ENCODE assay signal across 28 cellular contexts in genomic region chr10:88555190-88555894, GRCh38. TPM values are rescaled to one million over a fixed set of nuclear protein-coding genes. Genes with fewer than 3 reads are reported as not detected.
DNase-seq lines count a peak whose midpoint lies in the region; ATAC-seq, FAIRE-seq and TF ChIP-seq lines count a peak whose summit lies in the region.
"Had no signal": no experiment of that assay in that cellular context is flagged by ENCODE, and none has a peak within 500 bp of the region (broad histone marks: within the 10 kb centered on the region; RNA-seq: fewer than 3 reads in every experiment).

No MANE protein-coding gene starts in this region.

- no peak for TF ChIP-seq CTCF in MCF 10A (IDR thresholded peaks at IDR 0.05; ENCODE audit: unreplicated experiment)
- TF ChIP-seq CTCF in mammary epithelial cell (conservative IDR thresholded peaks at IDR 0.05 in 1 of 2, IDR thresholded peaks at IDR 0.05 in 1 of 2; ENCODE audit: extremely low read depth in 1 of 2, insufficient read depth in 1 of 2, low read depth in 1 of 2, low read length in 2 of 2), result no peak
- no peak for TF ChIP-seq CTCF in bronchial epithelial cell (IDR thresholded peaks at IDR 0.05; ENCODE audit: insufficient read depth, low read length, severe bottlenecking)

- 84% methylated on average over 7 of the region's 7 CpGs for WGBS in mammary epithelial cell (ENCODE audit: low coverage, missing lambda C conversion rate)
- no CpG with 5 or more reads among the region's 7 CpGs for WGBS in trophoblast cell (ENCODE audit: extremely low coverage, insufficient coverage, insufficient read length)

- ATAC-seq in GM19324 (IDR thresholded peaks at IDR 0.05; ENCODE audit: low FRiP score, unreplicated experiment) (no peak), HG02973 (IDR thresholded peaks at IDR 0.05; ENCODE audit: unreplicated experiment) (no peak)
- ATAC-seq: activated CD8-positive, alpha-beta memory T cell treated with anti-CD3 and anti-CD28 coated beads, Interleukin-2, amount 10 ng/mL, durations not matched to agents 7 days and 5 days; activated T-helper 17 cell treated with anti-CD3 and anti-CD28 coated beads, Interleukin-2, amount 50 U/mL, for 72 hours; body of pancreas; foreskin keratinocyte; stimulated activated naive CD8-positive, alpha-beta T cell treated with anti-CD3 and anti-CD28 coated beads, Interleukin-15, amount 100 ng/mL, for 72 hours had no signal

- H4K8ac ChIP-seq in trophoblast cell (ENCODE audit: low read depth, low read length), result no peak overlapping the region

- no peak overlapping the region for H2BK120ac ChIP-seq in trophoblast cell (ENCODE audit: insufficient read depth, low read length, poor library complexity)

- no peak overlapping the region for H3K23ac ChIP-seq in trophoblast cell (ENCODE audit: low read length)

- H3K4ac ChIP-seq in trophoblast cell (ENCODE audit: low read depth, low read length), result no peak overlapping the region

- H3K18ac ChIP-seq in trophoblast cell (ENCODE audit: low read length), result no peak overlapping the region

- dilution Hi-C loops in mammary epithelial cell (cut with HindIII; ENCODE audit: low sequenced_read_pairs), result no loop called here

- H3K4me2 ChIP-seq in mammary epithelial cell (ENCODE audit: insufficient read depth, low read depth, low read length) (no peak overlapping the region), trophoblast cell (ENCODE audit: low read length) (no peak overlapping the region)
- H3K4me2 ChIP-seq: PC-9 had no signal

- H3K79me2 ChIP-seq in mammary epithelial cell (ENCODE audit: insufficient read depth, low read length) (no peaks in the 10 kb centered on the region), trophoblast cell (ENCODE audit: control insufficient read depth, insufficient read depth, low read length, poor library complexity) (no peaks in the 10 kb centered on the region)

- H3K27me3 ChIP-seq in mammary epithelial cell (ENCODE audit: insufficient read depth, low read length), result no peaks in the 10 kb centered on the region
- no peaks in the 10 kb centered on the region for H3K27me3 ChIP-seq in bronchial epithelial cell (ENCODE audit: control insufficient read depth, insufficient read depth, low read length)
- H3K27me3 ChIP-seq in trophoblast cell (ENCODE audit: insufficient read depth, low read length), result no peaks in the 10 kb centered on the region
- H3K27me3 ChIP-seq: body of pancreas, foreskin keratinocyte had no signal

- no peaks in the 10 kb centered on the region for H3K79me1 ChIP-seq in trophoblast cell (ENCODE audit: low read length)

- no peak overlapping the region for H3K27ac ChIP-seq in mammary epithelial cell (ENCODE audit: insufficient read depth, low read depth, low read length)
- H3K27ac ChIP-seq in trophoblast cell (ENCODE audit: low read depth, low read length), result no peak overlapping the region
- H3K27ac ChIP-seq: body of pancreas, coronary artery, foreskin keratinocyte, PC-9 had no signal

- H2BK12ac ChIP-seq in trophoblast cell (ENCODE audit: low read length), result no peak overlapping the region

- peak; percentile 79 for FAIRE-seq in bronchial epithelial cell (lab: Jason Lieb, UNC)
- FAIRE-seq: endothelial cell of umbilical vein, G401.6 had no signal

- no peaks in the 10 kb centered on the region for H4K20me1 ChIP-seq in mammary epithelial cell (ENCODE audit: insufficient read depth, low read length)

- H3K36me3 ChIP-seq in mammary epithelial cell (ENCODE audit: insufficient read depth, low read length), result no peaks in the 10 kb centered on the region
- no peaks in the 10 kb centered on the region for H3K36me3 ChIP-seq in bronchial epithelial cell (ENCODE audit: control insufficient read depth, insufficient read depth, low read length)
- no peaks in the 10 kb centered on the region for H3K36me3 ChIP-seq in trophoblast cell (ENCODE audit: control insufficient read depth in 1 of 2, insufficient read depth in 2 of 2, low read length in 2 of 2)

- no peaks in the 10 kb centered on the region for H3K9me3 ChIP-seq in mammary epithelial cell (replicated peaks; ENCODE audit: insufficient read depth, low read length)
- H3K9me3 ChIP-seq in trophoblast cell (ENCODE audit: insufficient read depth, low read depth, low read length), result no peaks in the 10 kb centered on the region
- H3K9me3 ChIP-seq: body of pancreas had no signal

- H3K36me3 Mint-ChIP-seq in MCF 10A (ENCODE audit: insufficient read depth, unreplicated experiment), result peaks cover 5% of the 10 kb centered on the region
- H3K36me3 Mint-ChIP-seq: activated naive CD8-positive, alpha-beta T cell treated with anti-CD3 and anti-CD28 coated beads for 36 hours; CD14-positive monocyte had no signal

- POLR2A ChIA-PET in MCF 10A (lab: Yijun Ruan, JAX), result interaction anchor here (1.0 to 1.3 kb wide), 3 partner anchors 11 to 460 kb away, joined by 3 to 4 read pairs (median 3); no protein-coding TSS in a partner anchor

- H3K4me3 Mint-ChIP-seq in MCF 10A (ENCODE audit: unreplicated experiment), result no peak overlapping the region
- H3K4me3 Mint-ChIP-seq: activated CD8-positive, alpha-beta memory T cell treated with anti-CD3 and anti-CD28 coated beads, Interleukin-2, amount 10 ng/mL, durations not matched to agents 7 days and 5 days; activated naive CD8-positive, alpha-beta T cell treated with anti-CD3 and anti-CD28 coated beads for 36 hours; activated T-helper 17 cell treated with anti-CD3 and anti-CD28 coated beads, Interleukin-2, amount 50 U/mL, for 72 hours; CD14-positive monocyte; nephron; stimulated activated naive CD8-positive, alpha-beta T cell treated with anti-CD3 and anti-CD28 coated beads, Interleukin-15, amount 100 ng/mL, for 72 hours had no signal

- H3K4me1 ChIP-seq in mammary epithelial cell (ENCODE audit: insufficient read depth, low read length) (no peaks in the 10 kb centered on the region), trophoblast cell (ENCODE audit: control insufficient read depth in 1 of 2, insufficient read depth in 2 of 2, low read length in 2 of 2) (no peaks in the 10 kb centered on the region)
- H3K4me1 ChIP-seq: body of pancreas had no signal

- no peak overlapping the region for H3K27ac Mint-ChIP-seq in MCF 10A (ENCODE audit: low read depth, unreplicated experiment)
- H3K27ac Mint-ChIP-seq: activated CD8-positive, alpha-beta memory T cell treated with anti-CD3 and anti-CD28 coated beads, Interleukin-2, amount 10 ng/mL, durations not matched to agents 7 days and 5 days; activated naive CD8-positive, alpha-beta T cell treated with anti-CD3 and anti-CD28 coated beads for 36 hours; activated T-helper 17 cell treated with anti-CD3 and anti-CD28 coated beads, Interleukin-2, amount 50 U/mL, for 72 hours; nephron had no signal

- BruUV-seq in MCF 10A (replicated peaks; lab: Mats Ljungman, UMichigan) (no TSS peak), mammary epithelial cell (replicated peaks; lab: Mats Ljungman, UMichigan) (no TSS peak)

- no peak overlapping the region for H2AFZ ChIP-seq in mammary epithelial cell (ENCODE audit: low read depth, low read length)
- no peak overlapping the region for H2AFZ ChIP-seq in trophoblast cell (ENCODE audit: insufficient read depth, low read length, poor library complexity)
- H2AFZ ChIP-seq: PC-9 had no signal

- H4K91ac ChIP-seq in trophoblast cell (ENCODE audit: low read depth, low read length), result no peak overlapping the region

- H3K4me1 Mint-ChIP-seq in MCF 10A (ENCODE audit: insufficient read depth, unreplicated experiment), result peaks cover 16% of the 10 kb centered on the region

- H2BK5ac ChIP-seq in trophoblast cell (ENCODE audit: low read depth, low read length, poor library complexity), result no peak overlapping the region

- H2AK5ac ChIP-seq in trophoblast cell (ENCODE audit: low read length), result no peak overlapping the region

- DNase-seq in MCF 10A (ENCODE audit: unreplicated experiment) (peak; percentile 46), mammary epithelial cell (no peak), MV-4-11 (lab: John Stamatoyannopoulos, UW) (peak; percentile 91), bronchial epithelial cell (ENCODE audit: low read depth) (peak; percentile 43), trophoblast cell (no peak)
- no peak for DNase-seq in stimulated activated CD4-positive, alpha-beta T cell treated with anti-CD3 and anti-CD28 coated beads, Interleukin-1b, Interleukin-23, amount 100 ng/mL, for 48 hours
- DNase-seq: activated CD4-positive, CD25-positive, alpha-beta regulatory T cell treated with anti-CD3 and anti-CD28 coated beads, Interleukin-2, amount 50 U/mL, for 72 hours; activated CD8-positive, alpha-beta memory T cell treated with anti-CD3 and anti-CD28 coated beads, Interleukin-2, amount 10 ng/mL, durations not matched to agents 7 days and 5 days; activated naive CD8-positive, alpha-beta T cell treated with anti-CD3 and anti-CD28 coated beads for 36 hours; body of pancreas; DMS 273 treated with DMSO at 0.1 percent for 48 hours; foreskin keratinocyte; H7; hypothalamus; NCI-H1694 treated with DMSO at 0.1 percent for 48 hours; PC-9; posterior cingulate gyrus; stimulated activated CD4-positive, alpha-beta T cell treated with anti-CD3 and anti-CD28 coated beads, Interleukin-2, amount 100 ng/mL, for 48 hours; stimulated activated naive CD8-positive, alpha-beta T cell treated with anti-CD3 and anti-CD28 coated beads, Interleukin-15, amount 100 ng/mL, for 72 hours had no signal

- no peaks in the 10 kb centered on the region for H3K27me3 Mint-ChIP-seq in MCF 10A (ENCODE audit: insufficient read depth, unreplicated experiment)
- H3K27me3 Mint-ChIP-seq: activated naive CD8-positive, alpha-beta T cell treated with anti-CD3 and anti-CD28 coated beads for 36 hours; activated T-helper 17 cell treated with anti-CD3 and anti-CD28 coated beads, Interleukin-2, amount 50 U/mL, for 72 hours; stimulated activated naive CD8-positive, alpha-beta T cell treated with anti-CD3 and anti-CD28 coated beads, Interleukin-15, amount 100 ng/mL, for 72 hours had no signal

- H3K9ac ChIP-seq in mammary epithelial cell (ENCODE audit: insufficient read depth, low read length) (no peak overlapping the region), trophoblast cell (ENCODE audit: low read length) (no peak overlapping the region)

- CTCF ChIA-PET in MCF 10A (lab: Yijun Ruan, JAX) (interaction anchor here (0.5 to 4.6 kb wide), 10 partner anchors 83 to 899 kb away, joined by 3 to 37 read pairs (median 4); no protein-coding TSS in a partner anchor), mammary epithelial cell (lab: Charles Lee; ENCODE audit: low non-redundant PET) (no interaction called here)

- peak overlapping the region; percentile 43 for H4K12ac ChIP-seq in trophoblast cell (ENCODE audit: low read depth, low read length)

- peaks cover 19% of the 10 kb centered on the region for H3K9me3 Mint-ChIP-seq in MCF 10A (ENCODE audit: unreplicated experiment)
- H3K9me3 Mint-ChIP-seq: activated naive CD8-positive, alpha-beta T cell treated with anti-CD3 and anti-CD28 coated beads for 36 hours; activated T-helper 17 cell treated with anti-CD3 and anti-CD28 coated beads, Interleukin-2, amount 50 U/mL, for 72 hours; nephron; stimulated activated naive CD8-positive, alpha-beta T cell treated with anti-CD3 and anti-CD28 coated beads, Interleukin-15, amount 100 ng/mL, for 72 hours had no signal

- no peak overlapping the region for H3K14ac ChIP-seq in trophoblast cell (ENCODE audit: low read length)

- intact Hi-C loops in MCF 10A (cut with micrococcal nuclease) (loop anchor here (10.0 kb wide), 1 partner anchor 401 kb away; no protein-coding TSS in a partner anchor), mammary epithelial cell (cut with micrococcal nuclease) (loop anchor here (10.0 kb wide), 2 partner anchors 441 to 581 kb away; no protein-coding TSS in a partner anchor)

- H3K4me3 ChIP-seq in mammary epithelial cell (replicated peaks in 1 of 3; ENCODE audit: insufficient read depth in 1 of 3, low read depth in 2 of 3, low read length in 3 of 3), result no peak overlapping the region
- no peak overlapping the region for H3K4me3 ChIP-seq in bronchial epithelial cell (ENCODE audit: low read depth, low read length)
- no peak overlapping the region for H3K4me3 ChIP-seq in trophoblast cell (ENCODE audit: low read depth, low read length)
- H3K4me3 ChIP-seq: body of pancreas, coronary artery, PC-9 had no signal

- in situ Hi-C loops in mammary epithelial cell (cut with MboI; ENCODE audit: low sequenced_read_pairs in 2 of 2), result loop anchor here (10.0 kb wide), 2 partner anchors 691 to 701 kb away; partner anchors contain the start of genes KLLN (in 1 of the 2) and PTEN (in 1 of the 2)

RNA-seq across cellular contexts. Expression of gene RNLS, which starts 27.8 kb away (rescaled TPM):
- not detected in 2 replicates for total RNA-seq in MCF 10A (2022)
- total RNA-seq in mammary epithelial cell, result 10 to 100 TPM in 1 of 2 donors, 1 to 10 TPM in 1; 3.3 to 13.0 TPM
- polyA plus RNA-seq in mammary epithelial cell, result 6.9 TPM
- not detected for polyA minus RNA-seq in mammary epithelial cell
- total RNA-seq in bronchial epithelial cell, result 6.7 and 8.7 TPM in 2 replicates
- polyA plus RNA-seq in trophoblast cell (2013), result 3.9 TPM in 2 replicates
- total RNA-seq: PC-9 had no signal

RNA-seq across cellular contexts. Expression of gene LIPJ, which starts 31.2 kb away (rescaled TPM):
- total RNA-seq in MCF 10A (2022) (not detected in 2 replicates), mammary epithelial cell (under 1 TPM in 1 of 2 donors, not detected in 1; 0.17 TPM), bronchial epithelial cell (not detected in 2 replicates)
- not detected for polyA plus RNA-seq in mammary epithelial cell
- not detected for polyA minus RNA-seq in mammary epithelial cell
- polyA plus RNA-seq in trophoblast cell (2013), result 0.03 TPM in 1 of 2 replicates, not detected in the other
- total RNA-seq: activated CD8-positive, alpha-beta memory T cell treated with anti-CD3 and anti-CD28 coated beads, Interleukin-2, amount 10 ng/mL, durations not matched to agents 7 days and 5 days; activated naive CD8-positive, alpha-beta T cell treated with anti-CD3 and anti-CD28 coated beads for 36 hours; activated T-helper 17 cell treated with anti-CD3 and anti-CD28 coated beads, Interleukin-2, amount 50 U/mL, for 72 hours; foreskin keratinocyte; H7; PC-9 had no signal
- polyA plus RNA-seq: CD14-positive monocyte, endothelial cell of umbilical vein, foreskin keratinocyte, urinary bladder had no signal

Comparison
In these comparisons a context has a peak if more than half of its experiments do, and no peak if none do; other contexts are left out.
1. DNase-seq: peak in MCF 10A (single experiment), MV-4-11 (single experiment) and bronchial epithelial cell (single experiment); none in mammary epithelial cell (single experiment), trophoblast cell (0 of 2) and stimulated activated CD4-positive, alpha-beta T cell treated with anti-CD3 and anti-CD28 coated beads, Interleukin-1b, Interleukin-23, amount 100 ng/mL, for 48 hours (single experiment).